10 cellular contexts compared by ENCODE assay signal in the genomic region with DNA sequence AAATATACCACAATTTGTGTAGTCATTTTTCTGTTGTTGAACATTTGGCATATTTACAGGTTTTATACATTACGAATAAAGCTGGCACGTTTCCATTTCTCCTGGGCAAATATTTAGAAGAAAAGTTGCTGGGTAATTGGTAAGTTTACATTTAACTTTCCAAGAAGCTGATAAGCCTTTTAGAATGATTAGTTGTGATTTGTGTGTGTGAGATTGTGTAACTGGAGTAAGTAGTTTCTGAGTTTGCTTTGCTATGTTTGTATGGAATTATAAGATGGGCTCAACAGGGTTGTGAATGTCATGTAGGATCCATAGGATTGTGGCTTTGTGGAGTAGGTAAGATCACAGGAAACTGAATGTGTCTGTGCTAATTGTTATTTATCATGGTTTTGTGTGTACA. TPM values are rescaled to one million over a fixed set of nuclear protein-coding genes. Genes with fewer than 3 reads are reported as not detected.
DNase-seq lines count a peak whose midpoint lies in the region; ATAC-seq and TF ChIP-seq lines count a peak whose summit lies in the region.
"Had no signal": no experiment of that assay in that cellular context is flagged by ENCODE, and none has a peak within 500 bp of the region (broad histone marks: within the 10 kb centered on the region; RNA-seq: fewer than 3 reads in every experiment).

No MANE protein-coding gene starts in this region.

- CTCF ChIA-PET in MCF 10A (lab: Yijun Ruan, JAX), result interaction anchor here (0.5 kb wide), 1 partner anchor 1078 kb away, joined by 3 read pairs; no protein-coding TSS in a partner anchor

- H3K9me3 ChIP-seq in BLaER1, result peaks cover 60% of the 10 kb centered on the region
- H3K9me3 ChIP-seq in HUES64 (ENCODE audit: insufficient read depth, low read depth, low read length), result no peaks in the 10 kb centered on the region
- peaks cover 0 to 10% (median 0%) of the 10 kb centered on the region in 3 donors for H3K9me3 ChIP-seq in body of pancreas

- H3K27me3 ChIP-seq in BLaER1 (no peaks in the 10 kb centered on the region), HUES64 (ENCODE audit: insufficient read depth, low read length) (no peaks in the 10 kb centered on the region), body of pancreas (no peaks in the 10 kb centered on the region)

- no peaks in the 10 kb centered on the region for H3K9me3 Mint-ChIP-seq in MCF 10A (ENCODE audit: unreplicated experiment)
- H3K9me3 Mint-ChIP-seq in mesothelial cell of epicardium, result no peaks in the 10 kb centered on the region

- peaks cover 74% of the 10 kb centered on the region for H3K36me3 Mint-ChIP-seq in MCF 10A (ENCODE audit: insufficient read depth, unreplicated experiment)
- peaks cover 20% of the 10 kb centered on the region for H3K36me3 Mint-ChIP-seq in mesothelial cell of epicardium

- H3K27me3 Mint-ChIP-seq in MCF 10A (ENCODE audit: insufficient read depth, unreplicated experiment) (no peaks in the 10 kb centered on the region), mesothelial cell of epicardium (ENCODE audit: low read depth) (no peaks in the 10 kb centered on the region)

- H3K4me1 Mint-ChIP-seq in MCF 10A (ENCODE audit: insufficient read depth, unreplicated experiment) (peaks cover 26% of the 10 kb centered on the region), mesothelial cell of epicardium (peaks cover 25% of the 10 kb centered on the region)

- DNase-seq in MCF 10A (ENCODE audit: unreplicated experiment) (no peak), mesothelial cell of epicardium (ENCODE audit: low spot score in 2 of 2, unreplicated experiment in 2 of 2) (no peak), NCI-H510A (lab: John Stamatoyannopoulos, UW) (no peak), head of caudate nucleus (no peak), NK-92 (lab: John Stamatoyannopoulos, UW; ENCODE audit: unreplicated experiment) (no peak), body of pancreas (no peak)
- DNase-seq: DMS79, RPMI8226 had no signal

- 95% methylated on average over 2 of the region's 2 CpGs for WGBS in HUES64
- 15 to 24% methylated on average over 2 of the region's 2 CpGs for WGBS in body of pancreas, 2 donors

- POLR2A ChIA-PET in MCF 10A (lab: Yijun Ruan, JAX), result interaction anchor here (0.6 to 3.3 kb wide), 6 partner anchors 11 to 587 kb away, joined by 3 to 67 read pairs (median 4); a partner anchor contains a TSS

- H3K4me1 ChIP-seq in BLaER1, result peaks cover 22% of the 10 kb centered on the region
- H3K4me1 ChIP-seq in HUES64 (ENCODE audit: insufficient read depth, low read length), result peaks cover 6% of the 10 kb centered on the region; the same call in 1 of the 2 replicates
- H3K4me1 ChIP-seq in body of pancreas, result peaks cover 16% of the 10 kb centered on the region

- intact Hi-C loops in MCF 10A (cut with micrococcal nuclease), result loop anchor here (10.0 kb wide), 1 partner anchor 90 kb away; a partner anchor contains a TSS
- intact Hi-C loops in head of caudate nucleus (cut with DNase I), result loop anchor here (5.0 kb wide), 1 partner anchor 47 kb away; a partner anchor contains a TSS
- intact Hi-C loops in body of pancreas (cut with DNase I), result no loop called here

- H3K4me3 ChIP-seq in BLaER1 (no peak overlapping the region), HUES64 (ENCODE audit: low read length) (peak overlapping the region; percentile 80), body of pancreas (no peak overlapping the region)

- no peaks in the 10 kb centered on the region for H4K20me1 ChIP-seq in BLaER1

- BruUV-seq in MCF 10A (replicated peaks; lab: Mats Ljungman, UMichigan), result no TSS peak

- peak overlapping the region; percentile 93 for H3K4me3 Mint-ChIP-seq in MCF 10A (ENCODE audit: unreplicated experiment)
- H3K4me3 Mint-ChIP-seq in mesothelial cell of epicardium, result peak overlapping the region; percentile 91

- no peak for ATAC-seq in body of pancreas

- H3K4me2 ChIP-seq in BLaER1, result peak overlapping the region; percentile 91

- H3K9ac ChIP-seq in BLaER1, result no peak overlapping the region
- H3K9ac ChIP-seq in HUES64 (ENCODE audit: low read depth, low read length), result no peak overlapping the region

- TF ChIP-seq POLR2A in body of pancreas (IDR thresholded peaks at IDR 0.05), result no peak

- H3K36me3 ChIP-seq in BLaER1 (peaks cover 66% of the 10 kb centered on the region), HUES64 (ENCODE audit: insufficient read depth, low read length) (peaks cover 37% of the 10 kb centered on the region), body of pancreas (replicated peaks in 1 of 2; ENCODE audit: insufficient read depth in 1 of 2, low read depth in 2 of 2) (peaks cover 13 to 20% of the 10 kb centered on the region in 2 donors)

- H3K27ac ChIP-seq in BLaER1 (no peak overlapping the region), HUES64 (ENCODE audit: low read depth, low read length) (no peak overlapping the region), body of pancreas (peak overlapping the region in 2 of 4 donors; percentile 79 to 87)

- H3K27ac Mint-ChIP-seq in MCF 10A (ENCODE audit: low read depth, unreplicated experiment) (no peak overlapping the region), mesothelial cell of epicardium (peak overlapping the region; percentile 97)

- TF ChIP-seq CTCF in MCF 10A (IDR thresholded peaks at IDR 0.05; ENCODE audit: unreplicated experiment) (no peak), mesothelial cell of epicardium (IDR thresholded peaks at IDR 0.05; ENCODE audit: unreplicated experiment) (no peak), body of pancreas (IDR thresholded peaks at IDR 0.05) (no peak)

RNA-seq across cellular contexts. Expression of a gene that starts 1.7 kb away (rescaled TPM):
- polyA plus RNA-seq in HUES64 (2013, experiment 1 of 2), result 6.3 TPM
- polyA plus RNA-seq in HUES64 (2013, experiment 2 of 2), result 7.1 TPM
- total RNA-seq in MCF 10A (2022), result 11.4 and 12.8 TPM in 2 replicates
- 29.0 to 33.5 TPM (median 32.0 TPM) in 3 replicates for total RNA-seq in mesothelial cell of epicardium
- total RNA-seq in body of pancreas, result 1 to 10 TPM; 3.3 to 7.0 TPM

RNA-seq across cellular contexts. Expression of a gene that starts 30.4 kb away (rescaled TPM):
- 3.4 TPM for polyA plus RNA-seq in HUES64 (2013, experiment 1 of 2)
- polyA plus RNA-seq in HUES64 (2013, experiment 2 of 2), result 7.6 TPM
- 0.51 and 0.81 TPM in 2 replicates for total RNA-seq in MCF 10A (2022)
- 21.1 to 22.2 TPM (median 21.2 TPM) in 3 replicates for total RNA-seq in mesothelial cell of epicardium
- 1 to 10 TPM; 3.1 to 6.3 TPM for total RNA-seq in body of pancreas

RNA-seq across cellular contexts. Expression of a gene that starts 46.7 kb away (rescaled TPM):
- polyA plus RNA-seq in HUES64 (2013, experiment 1 of 2), result 18.5 TPM
- 21.2 TPM for polyA plus RNA-seq in HUES64 (2013, experiment 2 of 2)
- total RNA-seq in MCF 10A (2022) (13.8 and 14.5 TPM in 2 replicates), mesothelial cell of epicardium (26.7 to 32.8 TPM (median 29.2 TPM) in 3 replicates), body of pancreas (10 to 100 TPM in 1 of 2 donors, 1 to 10 TPM in 1; 3.0 to 16.3 TPM)
